Comparison of ENCODE assay signal across 21 cellular contexts in genomic region chr21:35170244-35170756, GRCh38.
A peak's percentile ranks its signal among the peaks of the same experiment; 100 is the strongest.
DNase-seq lines count a peak whose midpoint lies in the region; ATAC-seq and TF ChIP-seq lines count a peak whose summit lies in the region.
"Had no signal": no experiment of that assay in that cellular context is flagged by ENCODE, and none has a peak within 500 bp of the region (broad histone marks: within the 10 kb centered on the region; RNA-seq: fewer than 3 reads in every experiment).

No MANE protein-coding gene starts in this region.

- H3K36me3 Mint-ChIP-seq in natural killer cell = no peaks in the 10 kb centered on the region
- peaks cover 7% of the 10 kb centered on the region for H3K36me3 Mint-ChIP-seq in natural killer cell treated with Interleukin-12 subunit alpha and Interleukin-12 subunit beta and Interleukin-15 and Interleukin-18, amount 100 ng/mL, for 72 hours
- H3K36me3 Mint-ChIP-seq in activated naive CD8-positive, alpha-beta T cell treated with anti-CD3 and anti-CD28 coated beads, Interleukin-2, amount 10 ng/mL, durations not matched to agents 7 days and 5 days = peaks cover 13% of the 10 kb centered on the region
- H3K36me3 Mint-ChIP-seq in stimulated activated naive B cell treated with anti-CD40 and anti-IgM and Interleukin-4, amounts not matched to agents 10 μg/mL and 1 μg/mL and 100 μg/mL, for 72 hours = peaks cover 0 to 2% of the 10 kb centered on the region in 2 donors

- intact Hi-C loops in natural killer cell (cut with micrococcal nuclease) = no loop called here
- intact Hi-C loops in posterior cingulate gyrus (cut with DNase I) = no loop called here
- intact Hi-C loops in mucosa of descending colon (cut with DNase I, micrococcal nuclease) = no loop called here

- H3K27ac Mint-ChIP-seq in natural killer cell = peak overlapping the region; percentile 8 to 43
- H3K27ac Mint-ChIP-seq in natural killer cell treated with Interleukin-12 subunit alpha and Interleukin-12 subunit beta and Interleukin-15 and Interleukin-18, amount 100 ng/mL, for 72 hours = peak overlapping the region in 1 of 2 donors; percentile 95
- H3K27ac Mint-ChIP-seq in activated naive CD8-positive, alpha-beta T cell treated with anti-CD3 and anti-CD28 coated beads, Interleukin-2, amount 10 ng/mL, durations not matched to agents 7 days and 5 days = peak overlapping the region; percentile 32
- H3K27ac Mint-ChIP-seq in stimulated activated naive B cell treated with anti-CD40 and anti-IgM and Interleukin-4, amounts not matched to agents 10 μg/mL and 1 μg/mL and 100 μg/mL, for 72 hours = no peak overlapping the region

- H3K9me3 ChIP-seq in mucosa of descending colon = no peaks in the 10 kb centered on the region
- H3K9me3 ChIP-seq: A549 had no signal

- no peak overlapping the region for H3K4me3 ChIP-seq in mucosa of descending colon
- H3K4me3 ChIP-seq: A549, K562 had no signal

- DNase-seq in natural killer cell = no peak
- DNase-seq in natural killer cell treated with Interleukin-12 subunit alpha and Interleukin-12 subunit beta and Interleukin-15 and Interleukin-18, amount 100 ng/mL, for 72 hours (ENCODE audit: low spot score) = no peak
- peak; percentile 5 to 46 for DNase-seq in NCI-H526 (lab: John Stamatoyannopoulos, UW)
- DNase-seq in activated naive CD8-positive, alpha-beta T cell treated with anti-CD3 and anti-CD28 coated beads, Interleukin-2, amount 10 ng/mL, durations not matched to agents 7 days and 5 days = no peak
- DNase-seq in stimulated activated naive B cell treated with anti-CD40 and anti-IgM and Interleukin-4, amounts not matched to agents 10 μg/mL and 1 μg/mL and 100 μg/mL, for 72 hours = no peak
- DNase-seq in posterior cingulate gyrus = no peak
- DNase-seq in mucosa of descending colon = no peak
- DNase-seq: COR-L47, DMS 273 treated with DMSO at 0.1 percent for 48 hours, GF-D8, GOT3, NCI-H1105 treated with DMSO at 0.1 percent for 48 hours, NCI-H1694, NCI-H2081 treated with DMSO at 0.1 percent for 48 hours, NCI-H774, SIG-M5 had no signal

- POLR2A ChIA-PET in activated naive CD8-positive, alpha-beta T cell treated with anti-CD3 and anti-CD28 coated beads, Interleukin-2, amount 10 ng/mL, durations not matched to agents 7 days and 5 days (lab: Charles Lee) = no interaction called here

- peaks cover 0 to 5% of the 10 kb centered on the region in 2 donors for H3K27me3 Mint-ChIP-seq in natural killer cell (ENCODE audit: low read depth in 2 of 2)
- H3K27me3 Mint-ChIP-seq in natural killer cell treated with Interleukin-12 subunit alpha and Interleukin-12 subunit beta and Interleukin-15 and Interleukin-18, amount 100 ng/mL, for 72 hours = peaks cover 2 to 4% of the 10 kb centered on the region in 2 donors
- H3K27me3 Mint-ChIP-seq in activated naive CD8-positive, alpha-beta T cell treated with anti-CD3 and anti-CD28 coated beads, Interleukin-2, amount 10 ng/mL, durations not matched to agents 7 days and 5 days = peaks cover 2% of the 10 kb centered on the region
- H3K27me3 Mint-ChIP-seq in stimulated activated naive B cell treated with anti-CD40 and anti-IgM and Interleukin-4, amounts not matched to agents 10 μg/mL and 1 μg/mL and 100 μg/mL, for 72 hours = no peaks in the 10 kb centered on the region

- H3K36me3 ChIP-seq in mucosa of descending colon (ENCODE audit: low read depth) = no peaks in the 10 kb centered on the region

- TF ChIP-seq CTCF in natural killer cell (IDR thresholded peaks at IDR 0.05) = no peak
- TF ChIP-seq CTCF in mucosa of descending colon (IDR thresholded peaks at IDR 0.05) = no peak

- H3K9me3 Mint-ChIP-seq in natural killer cell = no peaks in the 10 kb centered on the region
- H3K9me3 Mint-ChIP-seq in natural killer cell treated with Interleukin-12 subunit alpha and Interleukin-12 subunit beta and Interleukin-15 and Interleukin-18, amount 100 ng/mL, for 72 hours = peaks cover 6% of the 10 kb centered on the region
- H3K9me3 Mint-ChIP-seq in activated naive CD8-positive, alpha-beta T cell treated with anti-CD3 and anti-CD28 coated beads, Interleukin-2, amount 10 ng/mL, durations not matched to agents 7 days and 5 days = peaks cover 18% of the 10 kb centered on the region
- H3K9me3 Mint-ChIP-seq in stimulated activated naive B cell treated with anti-CD40 and anti-IgM and Interleukin-4, amounts not matched to agents 10 μg/mL and 1 μg/mL and 100 μg/mL, for 72 hours = peaks cover 4 to 11% of the 10 kb centered on the region in 2 donors

- peaks cover 40 to 44% of the 10 kb centered on the region in 2 donors for H3K4me1 Mint-ChIP-seq in natural killer cell
- H3K4me1 Mint-ChIP-seq in natural killer cell treated with Interleukin-12 subunit alpha and Interleukin-12 subunit beta and Interleukin-15 and Interleukin-18, amount 100 ng/mL, for 72 hours (ENCODE audit: low read depth in 2 of 2) = peaks cover 34 to 37% of the 10 kb centered on the region in 2 donors
- peaks cover 33% of the 10 kb centered on the region for H3K4me1 Mint-ChIP-seq in activated naive CD8-positive, alpha-beta T cell treated with anti-CD3 and anti-CD28 coated beads, Interleukin-2, amount 10 ng/mL, durations not matched to agents 7 days and 5 days
- peaks cover 23 to 28% of the 10 kb centered on the region in 2 donors for H3K4me1 Mint-ChIP-seq in stimulated activated naive B cell treated with anti-CD40 and anti-IgM and Interleukin-4, amounts not matched to agents 10 μg/mL and 1 μg/mL and 100 μg/mL, for 72 hours

- no peaks in the 10 kb centered on the region for H3K4me1 ChIP-seq in mucosa of descending colon (ENCODE audit: low read depth)
- H3K4me1 ChIP-seq: A549 had no signal

- H3K4me3 Mint-ChIP-seq in natural killer cell = no peak overlapping the region
- no peak overlapping the region for H3K4me3 Mint-ChIP-seq in natural killer cell treated with Interleukin-12 subunit alpha and Interleukin-12 subunit beta and Interleukin-15 and Interleukin-18, amount 100 ng/mL, for 72 hours
- no peak overlapping the region for H3K4me3 Mint-ChIP-seq in activated naive CD8-positive, alpha-beta T cell treated with anti-CD3 and anti-CD28 coated beads, Interleukin-2, amount 10 ng/mL, durations not matched to agents 7 days and 5 days
- H3K4me3 Mint-ChIP-seq in stimulated activated naive B cell treated with anti-CD40 and anti-IgM and Interleukin-4, amounts not matched to agents 10 μg/mL and 1 μg/mL and 100 μg/mL, for 72 hours = no peak overlapping the region

- ATAC-seq in natural killer cell = no peak
- ATAC-seq in natural killer cell treated with Interleukin-12 subunit alpha and Interleukin-12 subunit beta and Interleukin-15 and Interleukin-18, amount 100 ng/mL, for 72 hours = no peak
- ATAC-seq in activated naive CD8-positive, alpha-beta T cell treated with anti-CD3 and anti-CD28 coated beads, Interleukin-2, amount 10 ng/mL, durations not matched to agents 7 days and 5 days (ENCODE audit: low read depth) = no peak
- ATAC-seq in stimulated activated naive B cell treated with anti-CD40 and anti-IgM and Interleukin-4, amounts not matched to agents 10 μg/mL and 1 μg/mL and 100 μg/mL, for 72 hours (replicated peaks) = peak; percentile 68 to 69
- no peak for ATAC-seq in HG03571 (IDR thresholded peaks at IDR 0.05; ENCODE audit: unreplicated experiment)
- ATAC-seq in mucosa of descending colon = no peak
- ATAC-seq: A549, HCT116, K562, SK-N-SH treated with all-trans-retinoic acid at 6 μM for 48 hours had no signal

Comparison
In these comparisons a context has a peak if more than half of its experiments do, and no peak if none do; other contexts are left out.
1. ATAC-seq: peak in stimulated activated naive B cell treated with anti-CD40 and anti-IgM and Interleukin-4, amounts not matched to agents 10 μg/mL and 1 μg/mL and 100 μg/mL, for 72 hours (2 of 2); none in natural killer cell (0 of 3), natural killer cell treated with Interleukin-12 subunit alpha and Interleukin-12 subunit beta and Interleukin-15 and Interleukin-18, amount 100 ng/mL, for 72 hours (0 of 2), activated naive CD8-positive, alpha-beta T cell treated with anti-CD3 and anti-CD28 coated beads, Interleukin-2, amount 10 ng/mL, durations not matched to agents 7 days and 5 days (single experiment), HG03571 (single experiment) and mucosa of descending colon (single experiment).
2. DNase-seq: peak in NCI-H526 (2 of 2); none in natural killer cell (single experiment), natural killer cell treated with Interleukin-12 subunit alpha and Interleukin-12 subunit beta and Interleukin-15 and Interleukin-18, amount 100 ng/mL, for 72 hours (single experiment), activated naive CD8-positive, alpha-beta T cell treated with anti-CD3 and anti-CD28 coated beads, Interleukin-2, amount 10 ng/mL, durations not matched to agents 7 days and 5 days (single experiment), stimulated activated naive B cell treated with anti-CD40 and anti-IgM and Interleukin-4, amounts not matched to agents 10 μg/mL and 1 μg/mL and 100 μg/mL, for 72 hours (single experiment), posterior cingulate gyrus (0 of 10) and mucosa of descending colon (0 of 3).